ENCODE assay signal across 9 cellular contexts in the genomic region with DNA sequence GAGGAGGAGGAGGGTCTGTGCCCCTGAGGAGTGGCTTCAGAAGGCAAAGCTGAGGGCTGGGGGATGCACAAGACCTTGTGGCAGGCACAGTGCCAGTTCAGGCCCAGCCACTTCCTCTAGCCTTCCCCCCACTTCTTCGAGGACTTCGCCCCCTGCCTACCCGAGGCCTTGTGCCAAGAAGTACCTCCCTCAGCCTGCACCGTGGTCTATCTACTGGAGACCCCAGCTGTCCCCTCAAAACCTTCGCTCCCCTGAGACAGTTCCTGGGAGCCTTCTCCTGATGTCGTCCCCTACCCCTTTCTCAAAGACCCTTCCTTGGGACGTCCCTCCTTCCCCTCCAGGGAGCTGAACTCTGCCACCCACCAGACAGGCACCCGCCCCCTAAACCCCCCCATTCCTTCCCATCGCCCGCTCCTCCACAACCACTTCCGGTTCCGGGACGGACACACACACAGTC. TPM values are rescaled to one million over a fixed set of nuclear protein-coding genes. Genes with fewer than 3 reads are reported as not detected.
DNase-seq lines count a peak whose midpoint lies in the region; ATAC-seq, FAIRE-seq and TF ChIP-seq lines count a peak whose summit lies in the region.
"Had no signal": no experiment of that assay in that cellular context is flagged by ENCODE, and none has a peak within 500 bp of the region (broad histone marks: within the 10 kb centered on the region; RNA-seq: fewer than 3 reads in every experiment).

No MANE protein-coding gene starts in this region.

- POLR2A ChIA-PET in K562 (lab: Yijun Ruan, JAX), result interaction anchor here (0.7 to 2.1 kb wide), 10 partner anchors 10 to 154 kb away, joined by 3 to 12 read pairs (median 4); partner anchors contain the start of genes COPS7A, GAPDH, LPAR5 and MLF2

- H3K4me1 ChIP-seq in NT2/D1 (ENCODE audit: insufficient read depth, insufficient read length) (peaks cover 8% of the 10 kb centered on the region), K562 (replicated peaks in 1 of 2; ENCODE audit: control insufficient read depth in 2 of 2, insufficient read depth in 2 of 2, low read length in 2 of 2) (peaks cover 0 to 5% of the 10 kb centered on the region in 2 experiments; a peak in 1 of 5 replicates)

- no peaks in the 10 kb centered on the region for H3K9me1 ChIP-seq in K562 (ENCODE audit: control insufficient read depth, insufficient read depth, low read length)

- H3K79me2 ChIP-seq in K562 (ENCODE audit: control insufficient read depth, insufficient read depth, low read length), result peaks cover 66% of the 10 kb centered on the region

- no peak for TF ChIP-seq CTCF in K562 (IDR thresholded peaks at IDR 0.05 in 2 of 3, conservative IDR thresholded peaks at IDR 0.05 in 1 of 3; ENCODE audit: insufficient read depth in 2 of 3, low read depth in 1 of 3, low read length in 3 of 3)

- H3K27me3 ChIP-seq in NT2/D1 (ENCODE audit: insufficient read depth, insufficient read length) (no peaks in the 10 kb centered on the region), K562 (ENCODE audit: control insufficient read depth in 2 of 2, insufficient read depth in 2 of 2, low read length in 2 of 2) (no peaks in the 10 kb centered on the region)

- H4K20me1 ChIP-seq in K562 (replicated peaks; ENCODE audit: control insufficient read depth, insufficient read depth, low read length), result no peaks in the 10 kb centered on the region

- CTCF ChIA-PET in K562 (lab: Yijun Ruan, JAX; ENCODE audit: low intra/inter-chr PET ratio), result interaction anchor here (1.2 kb wide), 1 partner anchor 71 kb away, joined by 4 read pairs; no protein-coding TSS in a partner anchor

- WGBS in K562 (ENCODE audit: insufficient coverage, low coverage, missing lambda C conversion rate), result 0% methylated on average over 3 of the region's 13 CpGs

- H2AFZ ChIP-seq in K562 (ENCODE audit: low read depth, low read length), result peak overlapping the region; percentile 82

- TF ChIP-seq EP300 in K562 (IDR thresholded peaks at IDR 0.05; ENCODE audit: low read length), result no peak

- FAIRE-seq in K562 (lab: Jason Lieb, UNC), result no peak

- peak overlapping the region; percentile 99 for H3K4me2 ChIP-seq in K562 (ENCODE audit: insufficient read depth, low read length)

- ATAC-seq in GM21723 (IDR thresholded peaks at IDR 0.05; ENCODE audit: unreplicated experiment) (peak; percentile 2), K562 (no peak)

- no peak for TF ChIP-seq POLR2A in K562 (conservative IDR thresholded peaks at IDR 0.05)

- in situ Hi-C loops in K562 (cut with MboI), result no loop called here

- no peak for TF ChIP-seq RAD21 in K562 (CRISPR knock-in tag; conservative IDR thresholded peaks at IDR 0.05 in 1 of 2, IDR thresholded peaks at IDR 0.05 in 1 of 2)

- H3K9ac ChIP-seq in NT2/D1 (ENCODE audit: insufficient read length, low read depth), result peak overlapping the region; percentile 99
- peak overlapping the region; percentile 96 to 98 for H3K9ac ChIP-seq in K562 (ENCODE audit: insufficient read depth in 1 of 2, low read depth in 2 of 2, low read length in 2 of 2)

- peak overlapping the region; percentile 94 for H3K4me3 ChIP-seq in NT2/D1 (ENCODE audit: insufficient read length, low read depth)
- H3K4me3 ChIP-seq in K562, result peak overlapping the region; percentile 70

- intact Hi-C loops in K562 (cut with micrococcal nuclease), result loop anchor here (2.0 to 5.0 kb wide), 5 partner anchors 26 to 138 kb away; partner anchors contain the start of genes COPS7A and ING4

- BruUV-seq in K562 (replicated peaks; lab: Mats Ljungman, UMichigan), result TSS peak; percentile 58

- H3K9me3 ChIP-seq in NT2/D1 (ENCODE audit: insufficient read depth, low read length) (peaks cover 8% of the 10 kb centered on the region; the same call in 1 of the 2 replicates), K562 (replicated peaks; ENCODE audit: control insufficient read depth, insufficient read depth, low read depth, low read length) (no peaks in the 10 kb centered on the region)

- H3K27ac ChIP-seq in K562 (ENCODE audit: extremely low read depth, low read depth, low read length), result peak overlapping the region; percentile 99

- H3K36me3 ChIP-seq in NT2/D1 (ENCODE audit: insufficient read depth, insufficient read length, low read length), result peaks cover 52% of the 10 kb centered on the region
- H3K36me3 ChIP-seq in K562 (ENCODE audit: control insufficient read depth, insufficient read depth, low read length), result peaks cover 33% of the 10 kb centered on the region

- DNase-seq in COLO668 (lab: John Stamatoyannopoulos, UW; ENCODE audit: unreplicated experiment), result peak; percentile 13
- peak; percentile 43 for DNase-seq in NT2/D1 (ENCODE audit: low read depth, low spot score)
- no peak for DNase-seq in K562 (ENCODE audit: extremely low read depth in 1 of 4, low spot score in 3 of 4)
- DNase-seq in inferior parietal cortex (ENCODE audit: extremely low spot score), result peak; percentile 80
- DNase-seq in stimulated activated CD4-positive, alpha-beta T cell treated with anti-CD3 and anti-CD28 coated beads, TNF-alpha, amount 100 ng/mL, for 1 hour (ENCODE audit: low read depth in 3 of 3, low spot score in 1 of 3), result peak in 2 of 3 donors; percentile 16 to 54
- DNase-seq in NCI-H1048 (lab: John Stamatoyannopoulos, UW), result no peak
- DNase-seq in activated CD8-positive, alpha-beta memory T cell treated with anti-CD3 and anti-CD28 coated beads, Interleukin-2, amount 50 U/mL, for 48 hours, result no peak

RNA-seq across cellular contexts. Expression of gene ZNF384, which starts 0.6 kb away (rescaled TPM):
- total RNA-seq in K562 (2011; cell fraction: chromatin; rRNA removed; ENCODE audit: low replicate concordance), result 96.1 and 146 TPM in 2 replicates
- 75.5 and 81.2 TPM in 2 replicates for total RNA-seq in K562 (2011; cell fraction: nucleolus; rRNA removed)
- total RNA-seq in K562 (2011; cell fraction: nucleoplasm; rRNA removed), result 65.2 and 76.0 TPM in 2 replicates
- 9.6 and 21.4 TPM in 2 replicates for total RNA-seq in K562 (2014; rRNA removed)
- 16.4 and 21.3 TPM in 2 replicates for total RNA-seq in K562 (2014; rRNA removed; fragmentation: Illumina TruSeq; extraction: Trizol)
- 20.2 and 21.6 TPM in 2 replicates for total RNA-seq in K562 (2015; rRNA removed; fragmentation: Illumina TruSeq; extraction: Trizol)
- total RNA-seq in K562 (2021), result 34.3 and 36.9 TPM in 2 replicates
- 38.2 and 51.4 TPM in 2 replicates for polyA plus RNA-seq in K562 (2011; rRNA removed)
- 35.9 and 44.8 TPM in 2 replicates for polyA plus RNA-seq in K562 (2011; cell fraction: cytosol; rRNA removed)
- polyA plus RNA-seq in K562 (2011; cell fraction: nucleus; rRNA removed), result 99.6 and 126 TPM in 2 replicates
- 41.7 and 43.3 TPM in 2 replicates for polyA plus RNA-seq in K562 (2012)
- polyA plus RNA-seq in K562 (2014; fragmentation: Illumina TruSeq; extraction: Trizol), result 62.1 and 64.8 TPM in 2 replicates
- polyA plus RNA-seq in K562 (2014; fragmentation: Nextera tagmentation; extraction: Ambion mirVana), result under 1 TPM; 0.36 to 0.42 TPM
- polyA plus RNA-seq in K562 (2014; rRNA removed), result 29.1 and 39.4 TPM in 2 replicates
- polyA minus RNA-seq in K562 (2011; rRNA and poly(A)+ RNA removed), result 35.3 and 38.2 TPM in 2 replicates
- 27.3 and 34.6 TPM in 2 replicates for polyA minus RNA-seq in K562 (2011; cell fraction: cytosol; rRNA and poly(A)+ RNA removed)
- polyA minus RNA-seq in K562 (2011; cell fraction: nucleus; rRNA and poly(A)+ RNA removed), result 30.6 and 48.9 TPM in 2 replicates

RNA-seq across cellular contexts. Expression of gene PIANP, which starts 12.0 kb away (rescaled TPM):
- total RNA-seq in K562 (2011; cell fraction: chromatin; rRNA removed; ENCODE audit: low replicate concordance), result not detected in 2 replicates
- total RNA-seq in K562 (2011; cell fraction: nucleolus; rRNA removed), result not detected in 2 replicates
- not detected in 2 replicates for total RNA-seq in K562 (2011; cell fraction: nucleoplasm; rRNA removed)
- not detected in 2 replicates for total RNA-seq in K562 (2014; rRNA removed)
- not detected in 2 replicates for total RNA-seq in K562 (2014; rRNA removed; fragmentation: Illumina TruSeq; extraction: Trizol)
- not detected in 2 replicates for total RNA-seq in K562 (2015; rRNA removed; fragmentation: Illumina TruSeq; extraction: Trizol)
- not detected in 2 replicates for total RNA-seq in K562 (2021)
- not detected in 2 replicates for polyA plus RNA-seq in K562 (2011; rRNA removed)
- not detected in 2 replicates for polyA plus RNA-seq in K562 (2011; cell fraction: cytosol; rRNA removed)
- not detected in 2 replicates for polyA plus RNA-seq in K562 (2011; cell fraction: nucleus; rRNA removed)
- polyA plus RNA-seq in K562 (2012), result 0.21 and 0.36 TPM in 2 replicates
- polyA plus RNA-seq in K562 (2014; fragmentation: Illumina TruSeq; extraction: Trizol), result not detected in 2 replicates
- polyA plus RNA-seq in K562 (2014; fragmentation: Nextera tagmentation; extraction: Ambion mirVana), result not detected
- 0.07 TPM in 1 of 2 replicates, not detected in the other for polyA plus RNA-seq in K562 (2014; rRNA removed)
- not detected in 2 replicates for polyA minus RNA-seq in K562 (2011; rRNA and poly(A)+ RNA removed)
- polyA minus RNA-seq in K562 (2011; cell fraction: cytosol; rRNA and poly(A)+ RNA removed), result not detected in 2 replicates
- not detected in 2 replicates for polyA minus RNA-seq in K562 (2011; cell fraction: nucleus; rRNA and poly(A)+ RNA removed)
- total RNA-seq: T-helper 2 cell treated with Interferon-gamma antibody and Interleukin-4, amounts not matched to agents 100 ng/mL and 5 ng/mL, for 36 hours had no signal

RNA-seq across cellular contexts. Expression of gene ING4, which starts 25.7 kb away (rescaled TPM):
- 36.0 and 36.8 TPM in 2 replicates for total RNA-seq in K562 (2011; cell fraction: chromatin; rRNA removed; ENCODE audit: low replicate concordance)
- 22.8 and 26.7 TPM in 2 replicates for total RNA-seq in K562 (2011; cell fraction: nucleolus; rRNA removed)
- total RNA-seq in K562 (2011; cell fraction: nucleoplasm; rRNA removed), result 20.7 and 22.2 TPM in 2 replicates
- total RNA-seq in K562 (2014; rRNA removed) (12.8 and 15.7 TPM in 2 replicates), K562 (2014; rRNA removed; fragmentation: Illumina TruSeq; extraction: Trizol) (16.4 and 19.7 TPM in 2 replicates), K562 (2015; rRNA removed; fragmentation: Illumina TruSeq; extraction: Trizol) (11.0 and 11.6 TPM in 2 replicates), K562 (2021) (13.0 and 14.0 TPM in 2 replicates)
- polyA plus RNA-seq in K562 (2011; rRNA removed) (30.2 and 32.1 TPM in 2 replicates), K562 (2014; fragmentation: Illumina TruSeq; extraction: Trizol) (27.3 and 28.4 TPM in 2 replicates), K562 (2014; fragmentation: Nextera tagmentation; extraction: Ambion mirVana) (1 to 10 TPM; 6.6 to 8.4 TPM), K562 (2014; rRNA removed) (23.8 and 23.9 TPM in 2 replicates)
- 16.1 and 24.2 TPM in 2 replicates for polyA plus RNA-seq in K562 (2011; cell fraction: cytosol; rRNA removed)
- 66.6 and 104 TPM in 2 replicates for polyA plus RNA-seq in K562 (2011; cell fraction: nucleus; rRNA removed)
- 18.1 and 28.0 TPM in 2 replicates for polyA plus RNA-seq in K562 (2012)
- polyA minus RNA-seq in K562 (2011; rRNA and poly(A)+ RNA removed), result 10.8 and 11.3 TPM in 2 replicates
- 4.6 and 5.0 TPM in 2 replicates for polyA minus RNA-seq in K562 (2011; cell fraction: cytosol; rRNA and poly(A)+ RNA removed)
- 5.0 and 12.2 TPM in 2 replicates for polyA minus RNA-seq in K562 (2011; cell fraction: nucleus; rRNA and poly(A)+ RNA removed)

RNA-seq across cellular contexts. Expression of gene COPS7A, which starts 35.3 kb away (rescaled TPM):
- 14.3 and 23.0 TPM in 2 replicates for total RNA-seq in K562 (2011; cell fraction: chromatin; rRNA removed; ENCODE audit: low replicate concordance)
- 18.7 and 22.1 TPM in 2 replicates for total RNA-seq in K562 (2011; cell fraction: nucleolus; rRNA removed)
- total RNA-seq in K562 (2011; cell fraction: nucleoplasm; rRNA removed), result 16.9 and 19.5 TPM in 2 replicates
- total RNA-seq in K562 (2014; rRNA removed), result 24.2 and 26.9 TPM in 2 replicates
- total RNA-seq in K562 (2014; rRNA removed; fragmentation: Illumina TruSeq; extraction: Trizol), result 13.2 and 13.4 TPM in 2 replicates
- total RNA-seq in K562 (2015; rRNA removed; fragmentation: Illumina TruSeq; extraction: Trizol), result 20.6 and 25.0 TPM in 2 replicates
- 22.5 and 23.4 TPM in 2 replicates for total RNA-seq in K562 (2021)
- polyA plus RNA-seq in K562 (2011; rRNA removed), result 35.4 and 45.2 TPM in 2 replicates
- polyA plus RNA-seq in K562 (2011; cell fraction: cytosol; rRNA removed), result 44.0 and 49.7 TPM in 2 replicates
- polyA plus RNA-seq in K562 (2011; cell fraction: nucleus; rRNA removed), result 61.4 and 63.0 TPM in 2 replicates
- polyA plus RNA-seq in K562 (2012), result 29.9 and 33.9 TPM in 2 replicates
- 29.9 and 36.0 TPM in 2 replicates for polyA plus RNA-seq in K562 (2014; fragmentation: Illumina TruSeq; extraction: Trizol)
- polyA plus RNA-seq in K562 (2014; fragmentation: Nextera tagmentation; extraction: Ambion mirVana), result 10 to 100 TPM; 12.7 to 24.3 TPM
- polyA plus RNA-seq in K562 (2014; rRNA removed), result 30.2 and 36.5 TPM in 2 replicates
- polyA minus RNA-seq in K562 (2011; rRNA and poly(A)+ RNA removed), result 9.8 and 11.4 TPM in 2 replicates
- 9.2 and 11.9 TPM in 2 replicates for polyA minus RNA-seq in K562 (2011; cell fraction: cytosol; rRNA and poly(A)+ RNA removed)
- polyA minus RNA-seq in K562 (2011; cell fraction: nucleus; rRNA and poly(A)+ RNA removed), result 6.1 and 6.9 TPM in 2 replicates

RNA-seq across cellular contexts. Expression of gene ACRBP, which starts 41.3 kb away (rescaled TPM):
- 10.1 and 27.0 TPM in 2 replicates for total RNA-seq in K562 (2011; cell fraction: chromatin; rRNA removed; ENCODE audit: low replicate concordance)
- total RNA-seq in K562 (2011; cell fraction: nucleolus; rRNA removed), result 11.7 and 20.7 TPM in 2 replicates
- 12.6 and 15.5 TPM in 2 replicates for total RNA-seq in K562 (2011; cell fraction: nucleoplasm; rRNA removed)
- total RNA-seq in K562 (2014; rRNA removed) (5.3 and 10.5 TPM in 2 replicates), K562 (2014; rRNA removed; fragmentation: Illumina TruSeq; extraction: Trizol) (5.5 and 7.9 TPM in 2 replicates), K562 (2015; rRNA removed; fragmentation: Illumina TruSeq; extraction: Trizol) (3.1 and 3.5 TPM in 2 replicates), K562 (2021) (16.8 and 18.0 TPM in 2 replicates)
- polyA plus RNA-seq in K562 (2011; rRNA removed) (13.2 and 28.6 TPM in 2 replicates), K562 (2014; fragmentation: Illumina TruSeq; extraction: Trizol) (7.2 and 8.4 TPM in 2 replicates), K562 (2014; fragmentation: Nextera tagmentation; extraction: Ambion mirVana) (10 to 100 TPM; 23.1 to 31.8 TPM), K562 (2014; rRNA removed) (4.4 and 6.7 TPM in 2 replicates)
- 12.3 and 15.6 TPM in 2 replicates for polyA plus RNA-seq in K562 (2011; cell fraction: cytosol; rRNA removed)
- 79.2 and 89.4 TPM in 2 replicates for polyA plus RNA-seq in K562 (2011; cell fraction: nucleus; rRNA removed)
- polyA plus RNA-seq in K562 (2012), result 13.4 and 22.7 TPM in 2 replicates
- 4.0 and 4.5 TPM in 2 replicates for polyA minus RNA-seq in K562 (2011; rRNA and poly(A)+ RNA removed)
- 5.4 and 7.3 TPM in 2 replicates for polyA minus RNA-seq in K562 (2011; cell fraction: cytosol; rRNA and poly(A)+ RNA removed)
- polyA minus RNA-seq in K562 (2011; cell fraction: nucleus; rRNA and poly(A)+ RNA removed), result 4.4 and 11.2 TPM in 2 replicates

Comparison
In these comparisons a context has a peak if more than half of its experiments do, and no peak if none do; other contexts are left out.
1. DNase-seq: peak in COLO668 (single experiment), NT2/D1 (single experiment), inferior parietal cortex (single experiment) and stimulated activated CD4-positive, alpha-beta T cell treated with anti-CD3 and anti-CD28 coated beads, TNF-alpha, amount 100 ng/mL, for 1 hour (2 of 3); none in K562 (0 of 4), NCI-H1048 (single experiment) and activated CD8-positive, alpha-beta memory T cell treated with anti-CD3 and anti-CD28 coated beads, Interleukin-2, amount 50 U/mL, for 48 hours (single experiment).